In the genomic region with DNA sequence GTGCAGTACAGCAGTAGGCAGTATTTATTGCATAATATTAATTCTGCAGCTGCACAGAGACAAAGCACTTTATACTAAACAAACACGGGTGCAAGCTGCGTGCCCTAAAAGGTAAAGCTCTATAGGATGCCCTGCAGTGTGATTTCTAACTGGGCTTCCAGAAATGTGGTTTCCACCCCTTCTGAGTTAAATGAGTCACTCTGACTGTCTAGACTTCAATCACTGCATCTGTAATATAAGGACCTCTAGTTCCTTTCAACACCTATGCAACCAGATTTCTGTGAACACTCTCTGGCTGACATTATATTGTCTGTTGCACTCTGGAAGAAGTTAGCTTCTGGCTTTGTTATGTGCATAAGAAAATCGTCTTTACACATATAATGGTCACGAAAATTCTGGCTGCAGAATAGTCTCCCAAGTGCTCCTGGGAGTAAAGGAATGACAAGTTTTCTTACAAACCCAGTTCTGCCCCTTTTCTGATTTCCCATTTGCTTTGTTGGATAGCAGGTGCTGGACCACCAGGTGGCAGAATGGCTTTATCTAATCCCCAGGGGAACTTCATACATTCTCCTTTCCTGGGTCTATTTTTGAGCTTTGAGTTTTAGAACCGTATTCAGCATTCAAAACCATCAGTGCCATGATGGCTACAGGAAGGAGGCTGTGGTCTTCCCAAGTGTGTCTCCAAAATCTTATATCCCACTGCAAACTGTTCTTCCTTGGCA, we compare ENCODE assay signal across 10 cellular contexts.
DNase-seq lines count a peak whose midpoint lies in the region; ATAC-seq and TF ChIP-seq lines count a peak whose summit lies in the region.
"Had no signal": no experiment of that assay in that cellular context is flagged by ENCODE, and none has a peak within 500 bp of the region (broad histone marks: within the 10 kb centered on the region; RNA-seq: fewer than 3 reads in every experiment).

No MANE protein-coding gene starts in this region.

- H3K9me2 ChIP-seq in neural cell (ENCODE audit: insufficient read depth, low read length) = no peaks in the 10 kb centered on the region

- peaks cover 30% of the 10 kb centered on the region for H3K4me1 Mint-ChIP-seq in WTC11
- no peaks in the 10 kb centered on the region for H3K4me1 Mint-ChIP-seq in activated T-helper 2 cell treated with anti-CD3 and anti-CD28 coated beads, Interferon-gamma antibody, Interleukin-2, Interleukin-4, amounts not matched to agents 10 μg/mL and 5 μg/mL and 100 μg/mL, durations not matched to agents 14 hours and 24 hours and 36 hours (ENCODE audit: low read depth)
- H3K4me1 Mint-ChIP-seq in natural killer cell treated with Interleukin-12 subunit alpha and Interleukin-12 subunit beta and Interleukin-15 and Interleukin-18, amount 100 ng/mL, for 72 hours (ENCODE audit: low read depth in 2 of 2) = no peaks in the 10 kb centered on the region

- peaks cover 10% of the 10 kb centered on the region for H3K9me3 Mint-ChIP-seq in WTC11
- H3K9me3 Mint-ChIP-seq in activated T-helper 2 cell treated with anti-CD3 and anti-CD28 coated beads, Interferon-gamma antibody, Interleukin-2, Interleukin-4, amounts not matched to agents 10 μg/mL and 5 μg/mL and 100 μg/mL, durations not matched to agents 14 hours and 24 hours and 36 hours = peaks cover 3% of the 10 kb centered on the region
- peaks cover 13% of the 10 kb centered on the region for H3K9me3 Mint-ChIP-seq in natural killer cell treated with Interleukin-12 subunit alpha and Interleukin-12 subunit beta and Interleukin-15 and Interleukin-18, amount 100 ng/mL, for 72 hours

- no peak overlapping the region for H3K4me3 ChIP-seq in neural cell (ENCODE audit: low read length)
- H3K4me3 ChIP-seq: lung had no signal

- H3K27me3 Mint-ChIP-seq in WTC11 (ENCODE audit: low read depth) = no peaks in the 10 kb centered on the region
- H3K27me3 Mint-ChIP-seq in activated T-helper 2 cell treated with anti-CD3 and anti-CD28 coated beads, Interferon-gamma antibody, Interleukin-2, Interleukin-4, amounts not matched to agents 10 μg/mL and 5 μg/mL and 100 μg/mL, durations not matched to agents 14 hours and 24 hours and 36 hours (ENCODE audit: low read depth) = no peaks in the 10 kb centered on the region
- no peaks in the 10 kb centered on the region for H3K27me3 Mint-ChIP-seq in natural killer cell treated with Interleukin-12 subunit alpha and Interleukin-12 subunit beta and Interleukin-15 and Interleukin-18, amount 100 ng/mL, for 72 hours

- intact Hi-C loops in activated T-helper 2 cell treated with anti-CD3 and anti-CD28 coated beads, Interferon-gamma antibody, Interleukin-2, Interleukin-4, amounts not matched to agents 10 μg/mL and 5 μg/mL and 100 μg/mL, durations not matched to agents 14 hours and 24 hours and 36 hours (cut with micrococcal nuclease) = no loop called here
- intact Hi-C loops in cardiac septum (cut with DNase I) = no loop called here

- H3K27ac Mint-ChIP-seq in WTC11 = no peak overlapping the region
- H3K27ac Mint-ChIP-seq in activated T-helper 2 cell treated with anti-CD3 and anti-CD28 coated beads, Interferon-gamma antibody, Interleukin-2, Interleukin-4, amounts not matched to agents 10 μg/mL and 5 μg/mL and 100 μg/mL, durations not matched to agents 14 hours and 24 hours and 36 hours = no peak overlapping the region
- H3K27ac Mint-ChIP-seq in natural killer cell treated with Interleukin-12 subunit alpha and Interleukin-12 subunit beta and Interleukin-15 and Interleukin-18, amount 100 ng/mL, for 72 hours = no peak overlapping the region
- H3K27ac Mint-ChIP-seq: activated T-cell treated with anti-CD3 and anti-CD28 coated beads, Interleukin-2, amount 50 U/mL, for 72 hours had no signal

- no peak overlapping the region for H3K27ac ChIP-seq in neural cell (ENCODE audit: low read length)

- H3K4me2 ChIP-seq in neural cell (ENCODE audit: low read length) = no peak overlapping the region

- H3K36me3 Mint-ChIP-seq in WTC11 = peaks cover 2% of the 10 kb centered on the region; the same call in 1 of the 2 replicates
- no peaks in the 10 kb centered on the region for H3K36me3 Mint-ChIP-seq in activated T-helper 2 cell treated with anti-CD3 and anti-CD28 coated beads, Interferon-gamma antibody, Interleukin-2, Interleukin-4, amounts not matched to agents 10 μg/mL and 5 μg/mL and 100 μg/mL, durations not matched to agents 14 hours and 24 hours and 36 hours (ENCODE audit: low read depth)
- no peaks in the 10 kb centered on the region for H3K36me3 Mint-ChIP-seq in natural killer cell treated with Interleukin-12 subunit alpha and Interleukin-12 subunit beta and Interleukin-15 and Interleukin-18, amount 100 ng/mL, for 72 hours

- no peaks in the 10 kb centered on the region for H3K27me3 ChIP-seq in neural cell (ENCODE audit: insufficient read depth, low read depth, low read length)

- H4K20me1 ChIP-seq in neural cell (ENCODE audit: insufficient read depth) = no peaks in the 10 kb centered on the region

- H3K9me3 ChIP-seq in neural cell (ENCODE audit: low read length) = no peaks in the 10 kb centered on the region

- POLR2A ChIA-PET in WTC11 (lab: Charles Lee) = no interaction called here

- CTCF ChIA-PET in WTC11 (lab: Charles Lee) = interaction anchor here (0.7 to 1.7 kb wide), 3 partner anchors 11 to 55 kb away, joined by 3 to 6 read pairs (median 4); no protein-coding TSS in a partner anchor

- no peak overlapping the region for H3K4me3 Mint-ChIP-seq in WTC11
- H3K4me3 Mint-ChIP-seq in activated T-helper 2 cell treated with anti-CD3 and anti-CD28 coated beads, Interferon-gamma antibody, Interleukin-2, Interleukin-4, amounts not matched to agents 10 μg/mL and 5 μg/mL and 100 μg/mL, durations not matched to agents 14 hours and 24 hours and 36 hours (ENCODE audit: low read depth) = no peak overlapping the region
- H3K4me3 Mint-ChIP-seq in natural killer cell treated with Interleukin-12 subunit alpha and Interleukin-12 subunit beta and Interleukin-15 and Interleukin-18, amount 100 ng/mL, for 72 hours = no peak overlapping the region
- H3K4me3 Mint-ChIP-seq: activated T-cell treated with anti-CD3 and anti-CD28 coated beads, Interleukin-2, amount 50 U/mL, for 72 hours had no signal

- H3K9ac ChIP-seq in neural cell (ENCODE audit: low read length) = no peak overlapping the region

- TF ChIP-seq CTCF in GM12872 (IDR thresholded peaks at IDR 0.05; ENCODE audit: insufficient read depth, low read depth, low read length) (peak; percentile 52), WTC11 (IDR thresholded peaks at IDR 0.05) (0 out of 2 replicates have a peak, but pooled peaks have one; percentile 30), neural cell (IDR thresholded peaks at IDR 0.05; ENCODE audit: poor library complexity, severe bottlenecking) (peak; percentile 42)

- no peaks in the 10 kb centered on the region for H3K36me3 ChIP-seq in neural cell (ENCODE audit: insufficient read depth, low read length)

- peak; percentile 82 for ATAC-seq in WTC11
- no peak for ATAC-seq in natural killer cell treated with Interleukin-12 subunit alpha and Interleukin-12 subunit beta and Interleukin-15 and Interleukin-18, amount 100 ng/mL, for 72 hours
- ATAC-seq: activated T-cell treated with anti-CD3 and anti-CD28 coated beads, Interleukin-2, amount 50 U/mL, for 72 hours had no signal

- no peaks in the 10 kb centered on the region for H3F3A ChIP-seq in neural cell (ENCODE audit: insufficient read depth, low read length, poor library complexity, severe bottlenecking)

- no peak overlapping the region for H2AFZ ChIP-seq in neural cell (ENCODE audit: low read depth, low read length)

- DNase-seq in NCI-H1417 treated with DMSO at 0.1 percent for 48 hours (lab: John Stamatoyannopoulos, UW) = peak; percentile 62
- peak; percentile 38 for DNase-seq in WTC11 (ENCODE audit: low spot score)
- DNase-seq in activated T-helper 2 cell treated with anti-CD3 and anti-CD28 coated beads, Interferon-gamma antibody, Interleukin-2, Interleukin-4, amounts not matched to agents 10 μg/mL and 5 μg/mL and 100 μg/mL, durations not matched to agents 14 hours and 24 hours and 36 hours (ENCODE audit: low spot score) = no peak
- DNase-seq in cardiac septum (ENCODE audit: low spot score) = no peak
- no peak for DNase-seq in stimulated activated CD4-positive, alpha-beta T cell treated with anti-CD3 and anti-CD28 coated beads, Interleukin-4, amount 100 ng/mL, for 24 hours
- no peak for DNase-seq in natural killer cell treated with Interleukin-12 subunit alpha and Interleukin-12 subunit beta and Interleukin-15 and Interleukin-18, amount 100 ng/mL, for 72 hours (ENCODE audit: low spot score)
- DNase-seq: activated T-cell treated with anti-CD3 and anti-CD28 coated beads, Interleukin-2, amount 50 U/mL, for 72 hours had no signal

- H3K79me2 ChIP-seq in neural cell (replicated peaks; ENCODE audit: insufficient read depth, low read length) = no peaks in the 10 kb centered on the region

- no peak for TF ChIP-seq EP300 in neural cell (conservative IDR thresholded peaks at IDR 0.05; ENCODE audit: poor library complexity, severe bottlenecking)

- peak; percentile 52 for TF ChIP-seq RAD21 in neural cell (conservative IDR thresholded peaks at IDR 0.05)

TF ChIP-seq in WTC11, 78 proteins besides CTCF, POLR2A, EP300 and RAD21 (continues in another document):
- no peak for TF ChIP-seq SMAD4 (CRISPR knock-in tag; IDR thresholded peaks at IDR 0.05)
- no peak for TF ChIP-seq CREB1 (CRISPR knock-in tag; IDR thresholded peaks at IDR 0.05)
- no peak for TF ChIP-seq MXD4 (CRISPR knock-in tag; IDR thresholded peaks at IDR 0.05; ENCODE audit: borderline replicate concordance)

TF ChIP-seq in neural cell, 6 proteins besides CTCF, POLR2A, EP300 and RAD21:
- no peak for TF ChIP-seq POLR2AphosphoS5 (IDR thresholded peaks at IDR 0.05)
- peak; percentile 35 for TF ChIP-seq SMC3 (conservative IDR thresholded peaks at IDR 0.05; ENCODE audit: poor library complexity)
- TF ChIP-seq EZH2 (IDR thresholded peaks at IDR 0.05; ENCODE audit: borderline replicate concordance, insufficient read depth, low read length, poor library complexity, severe bottlenecking) = no peak
- TF ChIP-seq MXI1 (conservative IDR thresholded peaks at IDR 0.05; ENCODE audit: poor library complexity, severe bottlenecking) = no peak

Comparison
In these comparisons a context has a peak if more than half of its experiments do, and no peak if none do; other contexts are left out.
1. DNase-seq: peak in NCI-H1417 treated with DMSO at 0.1 percent for 48 hours (single experiment) and WTC11 (single experiment); none in activated T-helper 2 cell treated with anti-CD3 and anti-CD28 coated beads, Interferon-gamma antibody, Interleukin-2, Interleukin-4, amounts not matched to agents 10 μg/mL and 5 μg/mL and 100 μg/mL, durations not matched to agents 14 hours and 24 hours and 36 hours (single experiment), cardiac septum (single experiment), stimulated activated CD4-positive, alpha-beta T cell treated with anti-CD3 and anti-CD28 coated beads, Interleukin-4, amount 100 ng/mL, for 24 hours (single experiment) and natural killer cell treated with Interleukin-12 subunit alpha and Interleukin-12 subunit beta and Interleukin-15 and Interleukin-18, amount 100 ng/mL, for 72 hours (single experiment).
2. Peak in every context shown above with its lines, with median percentiles within 50 percentile points of each other: CTCF ChIP-seq.